19 cellular contexts compared by ENCODE assay signal in genomic region chr18:54069729-54070128, GRCh38.
DNase-seq lines count a peak whose midpoint lies in the region; ATAC-seq and TF ChIP-seq lines count a peak whose summit lies in the region.
"Had no signal": no experiment of that assay in that cellular context is flagged by ENCODE, and none has a peak within 500 bp of the region (broad histone marks: within the 10 kb centered on the region; RNA-seq: fewer than 3 reads in every experiment).

No MANE protein-coding gene starts in this region.

- H3K36me3 Mint-ChIP-seq in MCF 10A (ENCODE audit: insufficient read depth, unreplicated experiment), result peaks cover 6% of the 10 kb centered on the region
- H3K36me3 Mint-ChIP-seq: CD4-positive, CD25-positive, alpha-beta regulatory T cell had no signal

- no peaks in the 10 kb centered on the region for H3K36me3 ChIP-seq in NT2/D1 (ENCODE audit: insufficient read depth, insufficient read length, low read length)
- H3K36me3 ChIP-seq: BE2C had no signal

- DNase-seq in NT2/D1 (ENCODE audit: low read depth, low spot score) (peak; percentile 22), iPS DF 19.7 (ENCODE audit: low read depth, low spot score) (peak; percentile 60), iPS-NIHi7 (ENCODE audit: extremely low spot score) (peak; percentile 31), MCF 10A (ENCODE audit: unreplicated experiment) (no peak), NOMO-1 (lab: John Stamatoyannopoulos, UW; ENCODE audit: unreplicated experiment in 2 of 2) (no peak)
- DNase-seq: ACHN; BE2C; C1 segment of cervical spinal cord; CD4-positive, CD25-positive, alpha-beta regulatory T cell; CD8-positive, alpha-beta memory T cell; COR-L47; DMS 273 treated with DMSO at 0.1 percent for 48 hours; DMS53; DND-41; EL; GM23248; H9; IMR-90 had no signal

- no peaks in the 10 kb centered on the region for H3K27me3 Mint-ChIP-seq in MCF 10A (ENCODE audit: insufficient read depth, unreplicated experiment)
- H3K27me3 Mint-ChIP-seq: CD8-positive, alpha-beta memory T cell had no signal

- no peak overlapping the region for H3K4me3 Mint-ChIP-seq in MCF 10A (ENCODE audit: unreplicated experiment)
- H3K4me3 Mint-ChIP-seq: CD4-positive, CD25-positive, alpha-beta regulatory T cell; CD8-positive, alpha-beta memory T cell; H9 had no signal

- no peaks in the 10 kb centered on the region for H3K27me3 ChIP-seq in NT2/D1 (ENCODE audit: insufficient read depth, insufficient read length)
- H3K27me3 ChIP-seq: BE2C had no signal

- no peaks in the 10 kb centered on the region for H3K9me3 ChIP-seq in NT2/D1 (ENCODE audit: insufficient read depth, low read length)
- H3K9me3 ChIP-seq: BE2C had no signal

- no peak for TF ChIP-seq CTCF in MCF 10A (IDR thresholded peaks at IDR 0.05; ENCODE audit: unreplicated experiment)

- no peaks in the 10 kb centered on the region for H3K4me1 ChIP-seq in NT2/D1 (ENCODE audit: insufficient read depth, insufficient read length)
- H3K4me1 ChIP-seq: BE2C had no signal

- no peak overlapping the region for H3K9ac ChIP-seq in NT2/D1 (ENCODE audit: insufficient read length, low read depth)
- H3K9ac ChIP-seq: GM23248 had no signal

- BruUV-seq in MCF 10A (replicated peaks; lab: Mats Ljungman, UMichigan), result no TSS peak

- H3K27ac Mint-ChIP-seq in MCF 10A (ENCODE audit: low read depth, unreplicated experiment), result no peak overlapping the region
- H3K27ac Mint-ChIP-seq: CD4-positive, CD25-positive, alpha-beta regulatory T cell; CD8-positive, alpha-beta memory T cell had no signal

- CTCF ChIA-PET in MCF 10A (lab: Yijun Ruan, JAX), result no interaction called here

- no peaks in the 10 kb centered on the region for H3K9me3 Mint-ChIP-seq in MCF 10A (ENCODE audit: unreplicated experiment)
- H3K9me3 Mint-ChIP-seq: H9 had no signal

- ATAC-seq in GM21576 (IDR thresholded peaks at IDR 0.05; ENCODE audit: unreplicated experiment), result no peak

- POLR2A ChIA-PET in MCF 10A (lab: Yijun Ruan, JAX), result no interaction called here

- H3K4me1 Mint-ChIP-seq in MCF 10A (ENCODE audit: insufficient read depth, unreplicated experiment), result no peaks in the 10 kb centered on the region
- H3K4me1 Mint-ChIP-seq: CD4-positive, CD25-positive, alpha-beta regulatory T cell; CD8-positive, alpha-beta memory T cell had no signal

- intact Hi-C loops in MCF 10A (cut with micrococcal nuclease), result no loop called here

- no peak overlapping the region for H3K4me3 ChIP-seq in NT2/D1 (ENCODE audit: insufficient read length, low read depth)
- H3K4me3 ChIP-seq: GM23248 had no signal

Comparison
In these comparisons a context has a peak if more than half of its experiments do, and no peak if none do; other contexts are left out.
1. DNase-seq: peak in NT2/D1 (single experiment), iPS DF 19.7 (single experiment) and iPS-NIHi7 (single experiment); none in MCF 10A (single experiment) and NOMO-1 (0 of 2).